14 cellular contexts compared by ENCODE assay signal in the genomic region with DNA sequence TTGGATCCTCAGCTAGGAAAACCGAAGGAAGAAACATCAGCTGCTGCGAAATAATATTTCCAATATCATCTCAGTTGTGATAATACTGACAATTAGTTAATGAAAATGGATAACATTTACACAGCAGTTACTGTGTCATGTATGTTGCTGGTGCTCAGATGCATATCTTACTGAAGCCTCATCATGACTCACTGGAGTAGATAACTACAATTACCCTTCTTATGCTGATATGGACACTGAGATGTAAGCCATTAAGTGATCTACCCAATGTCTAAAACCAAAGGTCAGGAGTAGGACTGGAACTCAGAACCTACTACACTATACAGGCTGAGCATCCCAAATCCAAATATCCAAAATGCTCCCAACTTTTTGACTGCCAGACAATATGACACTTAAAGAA. TPM values are rescaled to one million over a fixed set of nuclear protein-coding genes. Genes with fewer than 3 reads are reported as not detected.
A peak's percentile ranks its signal among the peaks of the same experiment; 100 is the strongest.
DNase-seq lines count a peak whose midpoint lies in the region; ATAC-seq and TF ChIP-seq lines count a peak whose summit lies in the region.
"Had no signal": no experiment of that assay in that cellular context is flagged by ENCODE, and none has a peak within 500 bp of the region (broad histone marks: within the 10 kb centered on the region; RNA-seq: fewer than 3 reads in every experiment).

No MANE protein-coding gene starts in this region.

- H3K79me2 ChIP-seq in GM23338 (replicated peaks; ENCODE audit: insufficient read depth) (peaks cover 9% of the 10 kb centered on the region; the same call in 1 of the 2 replicates), osteoblast (ENCODE audit: insufficient read depth, low read length) (no peaks in the 10 kb centered on the region)

- H3K4me3 Mint-ChIP-seq in GM23338 (no peak overlapping the region), endodermal cell (no peak overlapping the region)
- H3K4me3 Mint-ChIP-seq: CD4-positive, alpha-beta memory T cell had no signal

- no peak overlapping the region for H2AFZ ChIP-seq in GM23338
- H2AFZ ChIP-seq in osteoblast (ENCODE audit: low read length), result no peak overlapping the region

- TF ChIP-seq CTCF in GM23338 (conservative IDR thresholded peaks at IDR 0.05; ENCODE audit: low read depth in 2 of 2) (no peak), endodermal cell (conservative IDR thresholded peaks at IDR 0.05) (no peak), osteoblast (IDR thresholded peaks at IDR 0.05; ENCODE audit: extremely low read depth, low read depth, low read length) (no peak)

- no peak overlapping the region for H3K4me2 ChIP-seq in GM23338
- no peak overlapping the region for H3K4me2 ChIP-seq in osteoblast (ENCODE audit: insufficient read depth, low read length)
- H3K4me2 ChIP-seq: A549 had no signal

- H3K9me3 Mint-ChIP-seq in GM23338 (no peaks in the 10 kb centered on the region; the same call in 2 of the 3 replicates), endodermal cell (no peaks in the 10 kb centered on the region)
- H3K9me3 Mint-ChIP-seq: CD4-positive, alpha-beta memory T cell had no signal

- H3K9me3 ChIP-seq in endodermal cell (ENCODE audit: control insufficient read depth, low read length), result no peaks in the 10 kb centered on the region
- no peaks in the 10 kb centered on the region for H3K9me3 ChIP-seq in osteoblast (ENCODE audit: low read depth, low read length)
- H3K9me3 ChIP-seq: A549, BE2C had no signal

- ATAC-seq in GM23338 (no peak), left ventricle myocardium superior (no peak), GM21723 (IDR thresholded peaks at IDR 0.05; ENCODE audit: unreplicated experiment) (no peak)
- ATAC-seq: A549 had no signal

- H3K27me3 ChIP-seq in GM23338 (ENCODE audit: insufficient read depth) (no peaks in the 10 kb centered on the region), endodermal cell (ENCODE audit: control insufficient read depth, insufficient read depth, low read length, poor library complexity, severe bottlenecking) (no peaks in the 10 kb centered on the region), osteoblast (ENCODE audit: insufficient read depth, low read length) (no peaks in the 10 kb centered on the region)
- H3K27me3 ChIP-seq: BE2C had no signal

- no peak overlapping the region for H3K9ac ChIP-seq in endodermal cell (ENCODE audit: extremely low read depth, low read length, poor library complexity, severe bottlenecking)

- H3K27me3 Mint-ChIP-seq in GM23338 (ENCODE audit: insufficient read depth, low read depth, poor library complexity) (peaks cover 9% of the 10 kb centered on the region), endodermal cell (ENCODE audit: insufficient read depth) (no peaks in the 10 kb centered on the region)
- H3K27me3 Mint-ChIP-seq: CD4-positive, alpha-beta memory T cell had no signal

- DNase-seq in GM23338 (ENCODE audit: low spot score), result no peak
- peak; percentile 14 for DNase-seq in RKO (ENCODE audit: low spot score)
- DNase-seq in endodermal cell, result no peak
- DNase-seq in osteoblast (ENCODE audit: insufficient read length, low spot score, missing footprints), result peak; percentile 73
- no peak for DNase-seq in left ventricle myocardium superior
- DNase-seq in SIG-M5 (lab: John Stamatoyannopoulos, UW), result no peak
- DNase-seq: BE2C; CD4-positive, alpha-beta memory T cell; DMS79; EL; GDM1 had no signal

- H3F3A ChIP-seq in GM23338 (replicated peaks; ENCODE audit: low read depth), result no peaks in the 10 kb centered on the region; the same call in 1 of the 2 replicates

- peaks cover 54% of the 10 kb centered on the region for H3K36me3 ChIP-seq in GM23338 (ENCODE audit: insufficient read depth)
- H3K36me3 ChIP-seq in endodermal cell (ENCODE audit: control insufficient read depth, insufficient read depth, low read length), result peaks cover 97% of the 10 kb centered on the region
- peaks cover 73% of the 10 kb centered on the region for H3K36me3 ChIP-seq in osteoblast (ENCODE audit: insufficient read depth, low read length)

- H4K20me1 ChIP-seq in GM23338 (replicated peaks; ENCODE audit: insufficient read depth) (no peaks in the 10 kb centered on the region), osteoblast (ENCODE audit: insufficient read depth, low read length) (no peaks in the 10 kb centered on the region)

- H3K9me2 ChIP-seq in GM23338 (ENCODE audit: insufficient read depth), result no peaks in the 10 kb centered on the region

- H3K4me1 ChIP-seq in GM23338 (ENCODE audit: insufficient read depth), result peaks cover 42% of the 10 kb centered on the region
- peaks cover 4% of the 10 kb centered on the region for H3K4me1 ChIP-seq in endodermal cell (ENCODE audit: control insufficient read depth, insufficient read depth, low read length)
- H3K4me1 ChIP-seq in osteoblast (ENCODE audit: insufficient read depth, low read length), result no peaks in the 10 kb centered on the region
- H3K4me1 ChIP-seq: A549, BE2C had no signal

- WGBS in endodermal cell (ENCODE audit: insufficient coverage in 1 of 2, insufficient read length in 1 of 2), 2 experiments, result 89 to 100% methylated on average over 1 to 2 of the region's 2 CpGs

- intact Hi-C loops in left ventricle myocardium superior (cut with micrococcal nuclease), result loop anchor here (10.0 kb wide), 1 partner anchor 52 kb away; no protein-coding TSS in a partner anchor

- H3K36me3 Mint-ChIP-seq in GM23338 (ENCODE audit: low read depth) (peaks cover 97% of the 10 kb centered on the region), endodermal cell (ENCODE audit: low read depth) (peaks cover 91% of the 10 kb centered on the region)

- H3K4me1 Mint-ChIP-seq in GM23338 (peaks cover 54% of the 10 kb centered on the region), endodermal cell (peaks cover 27% of the 10 kb centered on the region)

- H3K27ac Mint-ChIP-seq in GM23338 (peak overlapping the region; percentile 92), endodermal cell (peak overlapping the region; percentile 44)
- H3K27ac Mint-ChIP-seq: CD4-positive, alpha-beta memory T cell had no signal

- no peak overlapping the region for H3K4me3 ChIP-seq in GM23338
- no peak overlapping the region for H3K4me3 ChIP-seq in endodermal cell (ENCODE audit: low read length)
- H3K4me3 ChIP-seq in osteoblast (ENCODE audit: insufficient read depth, low read length), result no peak overlapping the region
- H3K4me3 ChIP-seq: A549 had no signal

- H3K27ac ChIP-seq in GM23338 (ENCODE audit: low read depth) (0 out of 2 replicates have a peak overlapping the region, but pooled peaks have one; percentile 96), endodermal cell (ENCODE audit: low read depth, low read length) (no peak overlapping the region), osteoblast (ENCODE audit: low read depth, low read length) (no peak overlapping the region)
- H3K27ac ChIP-seq: A549, C4-2B had no signal

TF ChIP-seq in GM23338, 12 proteins besides CTCF, POLR2A, EP300 and RAD21 (continues in another document):
- TF ChIP-seq STAT1 (IDR thresholded peaks at IDR 0.05; ENCODE audit: unreplicated experiment), result no peak
- TF ChIP-seq, protein P1, sequence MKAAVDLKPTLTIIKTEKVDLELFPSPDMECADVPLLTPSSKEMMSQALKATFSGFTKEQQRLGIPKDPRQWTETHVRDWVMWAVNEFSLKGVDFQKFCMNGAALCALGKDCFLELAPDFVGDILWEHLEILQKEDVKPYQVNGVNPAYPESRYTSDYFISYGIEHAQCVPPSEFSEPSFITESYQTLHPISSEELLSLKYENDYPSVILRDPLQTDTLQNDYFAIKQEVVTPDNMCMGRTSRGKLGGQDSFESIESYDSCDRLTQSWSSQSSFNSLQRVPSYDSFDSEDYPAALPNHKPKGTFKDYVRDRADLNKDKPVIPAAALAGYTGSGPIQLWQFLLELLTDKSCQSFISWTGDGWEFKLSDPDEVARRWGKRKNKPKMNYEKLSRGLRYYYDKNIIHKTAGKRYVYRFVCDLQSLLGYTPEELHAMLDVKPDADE (IDR thresholded peaks at IDR 0.05), result no peak
- no peak for TF ChIP-seq EZH2phosphoT487 (IDR thresholded peaks at IDR 0.05; ENCODE audit: unreplicated experiment)
- no peak for TF ChIP-seq EZH2 (IDR thresholded peaks at IDR 0.05; ENCODE audit: low read depth, unreplicated experiment)
- TF ChIP-seq ZNF114 (CRISPR knock-in tag; IDR thresholded peaks at IDR 0.05), result no peak
- TF ChIP-seq ZNF331 (CRISPR knock-in tag; IDR thresholded peaks at IDR 0.05; ENCODE audit: low read depth), result no peak
- TF ChIP-seq JUNB (IDR thresholded peaks at IDR 0.05; ENCODE audit: unreplicated experiment), result no peak
- no peak for TF ChIP-seq CREB1 (CRISPR knock-in tag; IDR thresholded peaks at IDR 0.05; ENCODE audit: low read depth)
- no peak for TF ChIP-seq NANOG (IDR thresholded peaks at IDR 0.05; ENCODE audit: borderline replicate concordance)

RNA-seq across cellular contexts. Expression of a gene that starts 54.7 kb away (rescaled TPM):
- 13.0 and 20.3 TPM in 2 replicates for total RNA-seq in GM23338 (2014; rRNA removed; shearing (Covaris generic))
- polyA plus RNA-seq in GM23338 (2016; fragmentation: Nextera tagmentation; extraction: Ambion mirVana), result 48.9 and 67.3 TPM in 2 replicates
- 10 to 100 TPM; 20.4 to 21.9 TPM for total RNA-seq in endodermal cell
- 38.1 TPM for polyA plus RNA-seq in endodermal cell (2013, experiment 1 of 2)
- 39.9 TPM for polyA plus RNA-seq in endodermal cell (2013, experiment 2 of 2)
- total RNA-seq in osteoblast, result 24.6 and 28.0 TPM in 2 replicates
- 30.7 TPM for total RNA-seq in left ventricle myocardium superior

Comparison
In these comparisons a context has a peak if more than half of its experiments do, and no peak if none do; other contexts are left out.
1. DNase-seq: peak in RKO (single experiment) and osteoblast (single experiment); none in GM23338 (single experiment), endodermal cell (single experiment), left ventricle myocardium superior (single experiment) and SIG-M5 (single experiment).